In the genomic region with DNA sequence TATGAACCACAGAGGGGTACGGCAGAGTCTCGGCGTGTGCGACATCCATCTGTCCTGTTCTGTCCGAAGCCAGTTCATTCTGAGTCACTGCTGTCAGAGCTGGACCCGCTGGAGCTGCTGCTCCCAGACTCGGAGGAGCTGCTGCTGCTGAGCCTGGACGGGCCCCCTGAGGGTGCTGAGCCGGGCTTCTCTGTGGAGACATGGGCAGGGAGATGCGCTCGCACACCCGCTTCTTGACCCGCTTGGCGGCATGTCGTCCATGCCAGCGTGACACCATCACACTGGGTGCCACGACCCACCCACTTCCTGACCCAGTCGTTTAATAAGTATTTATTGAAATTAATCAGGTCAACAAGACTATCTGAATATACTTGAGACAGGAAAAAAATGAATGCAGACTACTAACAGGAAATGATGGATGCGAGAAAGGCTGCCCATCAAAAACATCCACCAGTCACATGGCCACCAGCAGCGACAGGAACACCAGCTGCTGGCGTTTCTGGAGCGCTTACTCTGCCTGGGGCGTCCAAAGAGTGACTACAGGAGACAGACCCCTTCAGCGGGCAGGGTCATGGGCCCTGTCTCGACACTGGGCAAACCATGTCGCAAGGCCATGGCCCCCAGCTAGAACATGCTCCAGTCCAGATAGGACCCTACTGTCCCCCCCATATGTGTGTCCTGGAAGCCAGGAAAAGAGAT, we compare ENCODE assay signal across 1 cellular context.
TF ChIP-seq lines count a peak whose summit lies in the region.

No MANE protein-coding gene starts in this region.

TF ChIP-seq in HepG2, 621 proteins besides CTCF, POLR2A, EP300 and RAD21:
- no peak for TF ChIP-seq TOPORS (CRISPR knock-in tag; IDR thresholded peaks at IDR 0.05)
- TF ChIP-seq, protein P1, sequence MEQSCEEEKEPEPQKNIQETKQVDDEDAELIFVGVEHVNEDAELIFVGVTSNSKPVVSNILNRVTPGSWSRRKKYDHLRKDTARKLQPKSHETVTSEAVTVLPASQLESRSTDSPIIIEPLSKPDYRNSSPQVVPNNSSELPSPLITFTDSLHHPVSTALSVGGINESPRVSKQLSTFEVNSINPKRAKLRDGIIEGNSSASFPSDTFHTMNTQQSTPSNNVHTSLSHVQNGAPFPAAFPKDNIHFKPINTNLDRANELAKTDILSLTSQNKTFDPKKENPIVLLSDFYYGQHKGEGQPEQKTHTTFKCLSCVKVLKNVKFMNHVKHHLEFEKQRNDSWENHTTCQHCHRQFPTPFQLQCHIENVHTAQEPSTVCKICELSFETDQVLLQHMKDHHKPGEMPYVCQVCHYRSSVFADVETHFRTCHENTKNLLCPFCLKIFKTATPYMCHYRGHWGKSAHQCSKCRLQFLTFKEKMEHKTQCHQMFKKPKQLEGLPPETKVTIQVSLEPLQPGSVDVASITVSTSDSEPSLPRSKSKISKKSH (CRISPR knock-in tag; IDR thresholded peaks at IDR 0.05; ENCODE audit: borderline replicate concordance), result no peak
- no peak for TF ChIP-seq MEF2D (CRISPR knock-in tag; IDR thresholded peaks at IDR 0.05)
- no peak for TF ChIP-seq PAWR (CRISPR knock-in tag; IDR thresholded peaks at IDR 0.05; ENCODE audit: borderline replicate concordance)
- TF ChIP-seq SRY (CRISPR knock-in tag; IDR thresholded peaks at IDR 0.05), result no peak
